Comparison of ENCODE assay signal across 36 cellular contexts in genomic region chr5:2721739-2722138, GRCh38. TPM values are rescaled to one million over a fixed set of nuclear protein-coding genes. Genes with fewer than 3 reads are reported as not detected.
"Had no signal": no experiment of that assay in that cellular context is flagged by ENCODE, and none has a peak within 500 bp of the region (broad histone marks: within the 10 kb centered on the region; RNA-seq: fewer than 3 reads in every experiment).

No MANE protein-coding gene starts in this region.

- ATAC-seq: activated CD4-positive, alpha-beta T cell treated with anti-CD3 and anti-CD28 coated beads for 36 hours; activated CD4-positive, CD25-positive, alpha-beta regulatory T cell treated with anti-CD3 and anti-CD28 coated beads, Interleukin-2, amount 50 U/mL, for 24 hours; activated CD8-positive, alpha-beta T cell treated with anti-CD3 and anti-CD28 coated beads, Interleukin-2, amount 10 ng/mL, durations not matched to agents 7 days and 5 days; activated naive CD8-positive, alpha-beta T cell treated with anti-CD3 and anti-CD28 coated beads, Interleukin-2, amount 50 U/mL, for 24 hours; body of pancreas; WTC11 had no signal

- H3K9me3 ChIP-seq: body of pancreas had no signal

- H3K36me3 ChIP-seq: brain microvascular endothelial cell, cardiac muscle cell had no signal

- H3K27ac Mint-ChIP-seq: activated CD4-positive, alpha-beta memory T cell treated with anti-CD3 and anti-CD28 coated beads, Interleukin-2, amount 10 ng/mL, durations not matched to agents 7 days and 5 days; activated CD4-positive, alpha-beta T cell treated with anti-CD3 and anti-CD28 coated beads for 36 hours; activated CD4-positive, alpha-beta T cell treated with anti-CD3 and anti-CD28 coated beads, Interleukin-2, amount 10 ng/mL, durations not matched to agents 7 days and 5 days; activated CD8-positive, alpha-beta T cell treated with anti-CD3 and anti-CD28 coated beads, Interleukin-2, amount 10 ng/mL, durations not matched to agents 7 days and 5 days; activated naive CD4-positive, alpha-beta T cell treated with anti-CD3 and anti-CD28 coated beads, Interleukin-2, amount 10 ng/mL, durations not matched to agents 7 days and 5 days; activated naive CD4-positive, alpha-beta T cell treated with anti-CD3 and anti-CD28 coated beads, Interleukin-2, amount 50 U/mL, for 24 hours; activated naive CD8-positive, alpha-beta T cell; activated naive CD8-positive, alpha-beta T cell treated with anti-CD3 and anti-CD28 coated beads, Interleukin-2, amount 10 ng/mL, durations not matched to agents 7 days and 5 days; activated naive CD8-positive, alpha-beta T cell treated with anti-CD3 and anti-CD28 coated beads, Interleukin-2, amount 50 U/mL, for 24 hours; activated T-cell treated with anti-CD3 and anti-CD28 coated beads, Interleukin-2, amount 50 U/mL, for 24 hours; activated T-helper 2 cell treated with anti-CD3 and anti-CD28 coated beads, Interferon-gamma antibody, Interleukin-2, Interleukin-4, amounts not matched to agents 10 μg/mL and 5 μg/mL and 100 μg/mL, durations not matched to agents 14 hours and 24 hours and 36 hours; T-helper 1 cell treated with Interleukin-12 subunit alpha and Interleukin-12 subunit beta and Interleukin-4 antibody, amounts not matched to agents 30 μg/mL and 1 μg/mL, for 36 hours; T-helper 2 cell treated with Interferon-gamma antibody and Interleukin-4, amounts not matched to agents 5 μg/mL and 100 μg/mL, for 36 hours; WTC11 had no signal

- H3K27me3 ChIP-seq: body of pancreas, brain microvascular endothelial cell had no signal

- H3K4me3 ChIP-seq: body of pancreas, cardiac muscle cell had no signal

- H3K4me1 ChIP-seq: body of pancreas had no signal

- H3K9me3 Mint-ChIP-seq: activated CD4-positive, alpha-beta T cell treated with anti-CD3 and anti-CD28 coated beads, Interleukin-2, amount 10 ng/mL, durations not matched to agents 7 days and 5 days; activated naive CD4-positive, alpha-beta T cell treated with anti-CD3 and anti-CD28 coated beads, Interleukin-2, amount 10 ng/mL, durations not matched to agents 7 days and 5 days; activated naive CD4-positive, alpha-beta T cell treated with anti-CD3 and anti-CD28 coated beads, Interleukin-2, amount 50 U/mL, for 24 hours; activated naive CD8-positive, alpha-beta T cell treated with anti-CD3 and anti-CD28 coated beads, Interleukin-2, amount 50 U/mL, for 24 hours; activated T-cell treated with anti-CD3 and anti-CD28 coated beads, Interleukin-2, amount 50 U/mL, for 24 hours; activated T-helper 2 cell treated with anti-CD3 and anti-CD28 coated beads, Interferon-gamma antibody, Interleukin-2, Interleukin-4, amounts not matched to agents 10 μg/mL and 5 μg/mL and 100 μg/mL, durations not matched to agents 14 hours and 24 hours and 36 hours; T-helper 1 cell treated with Interleukin-12 subunit alpha and Interleukin-12 subunit beta and Interleukin-4 antibody, amounts not matched to agents 30 μg/mL and 1 μg/mL, for 36 hours; T-helper 2 cell treated with Interferon-gamma antibody and Interleukin-4, amounts not matched to agents 5 μg/mL and 100 μg/mL, for 36 hours; WTC11 had no signal

- DNase-seq: activated CD4-positive, alpha-beta memory T cell treated with anti-CD3 and anti-CD28 coated beads, Interleukin-2, amount 10 ng/mL, durations not matched to agents 7 days and 5 days; activated CD4-positive, alpha-beta T cell treated with anti-CD3 and anti-CD28 coated beads for 1 hour; activated CD4-positive, alpha-beta T cell treated with anti-CD3 and anti-CD28 coated beads for 36 hours; activated CD4-positive, alpha-beta T cell treated with anti-CD3 and anti-CD28 coated beads for 48 hours; activated CD4-positive, alpha-beta T cell treated with anti-CD3 and anti-CD28 coated beads, Interleukin-2, amount 10 ng/mL, durations not matched to agents 7 days and 5 days; activated CD4-positive, alpha-beta T cell treated with anti-CD3 and anti-CD28 coated beads, Interleukin-2, amount 50 U/mL, for 48 hours; activated CD4-positive, CD25-positive, alpha-beta regulatory T cell; activated CD8-positive, alpha-beta memory T cell treated with anti-CD3 and anti-CD28 coated beads, Interleukin-2, amount 50 U/mL, for 48 hours; activated CD8-positive, alpha-beta T cell treated with anti-CD3 and anti-CD28 coated beads, Interleukin-2, amount 10 ng/mL, durations not matched to agents 7 days and 5 days; activated effector memory CD4-positive, alpha-beta T cell treated with Interleukin-2 at 50 U/mL for 16 hours; activated gamma-delta T cell; activated naive CD4-positive, alpha-beta T cell treated with anti-CD3 and anti-CD28 coated beads, Interleukin-2, amount 10 ng/mL, durations not matched to agents 7 days and 5 days; activated naive CD4-positive, alpha-beta T cell treated with Interleukin-2 at 50 U/mL for 16 hours; activated naive CD8-positive, alpha-beta T cell treated with anti-CD3 and anti-CD28 coated beads, Interleukin-2, amount 10 ng/mL, durations not matched to agents 7 days and 5 days; activated naive CD8-positive, alpha-beta T cell treated with anti-CD3 and anti-CD28 coated beads, Interleukin-2, amount 50 U/mL, for 24 hours; activated T-cell treated with anti-CD3 and anti-CD28 coated beads, Interleukin-2, amount 50 U/mL, for 24 hours; activated T-cell treated with anti-CD3 and anti-CD28 coated beads, Interleukin-2, amount 50 U/mL, for 48 hours; body of pancreas; brain microvascular endothelial cell; caudate nucleus; cerebellar nuclear complex; SW 1271; T-helper 1 cell; T-helper 2 cell; T-helper 9 cell had no signal

- H3K27ac ChIP-seq: body of pancreas, brain microvascular endothelial cell, cardiac muscle cell, VCaP had no signal

- H3K4me3 Mint-ChIP-seq: activated CD4-positive, alpha-beta memory T cell treated with anti-CD3 and anti-CD28 coated beads, Interleukin-2, amount 10 ng/mL, durations not matched to agents 7 days and 5 days; activated CD4-positive, alpha-beta T cell treated with anti-CD3 and anti-CD28 coated beads for 36 hours; activated CD4-positive, alpha-beta T cell treated with anti-CD3 and anti-CD28 coated beads, Interleukin-2, amount 10 ng/mL, durations not matched to agents 7 days and 5 days; activated CD8-positive, alpha-beta T cell treated with anti-CD3 and anti-CD28 coated beads, Interleukin-2, amount 10 ng/mL, durations not matched to agents 7 days and 5 days; activated naive CD4-positive, alpha-beta T cell treated with anti-CD3 and anti-CD28 coated beads, Interleukin-2, amount 10 ng/mL, durations not matched to agents 7 days and 5 days; activated naive CD4-positive, alpha-beta T cell treated with anti-CD3 and anti-CD28 coated beads, Interleukin-2, amount 50 U/mL, for 24 hours; activated naive CD8-positive, alpha-beta T cell; activated naive CD8-positive, alpha-beta T cell treated with anti-CD3 and anti-CD28 coated beads, Interleukin-2, amount 10 ng/mL, durations not matched to agents 7 days and 5 days; activated naive CD8-positive, alpha-beta T cell treated with anti-CD3 and anti-CD28 coated beads, Interleukin-2, amount 50 U/mL, for 24 hours; activated T-cell treated with anti-CD3 and anti-CD28 coated beads, Interleukin-2, amount 50 U/mL, for 24 hours; central memory CD8-positive, alpha-beta T cell; T-helper 1 cell treated with Interleukin-12 subunit alpha and Interleukin-12 subunit beta and Interleukin-4 antibody, amounts not matched to agents 30 μg/mL and 1 μg/mL, for 36 hours; T-helper 2 cell treated with Interferon-gamma antibody and Interleukin-4, amounts not matched to agents 5 μg/mL and 100 μg/mL, for 36 hours; WTC11 had no signal

- H3K36me3 Mint-ChIP-seq: activated naive CD4-positive, alpha-beta T cell treated with anti-CD3 and anti-CD28 coated beads, Interleukin-2, amount 10 ng/mL, durations not matched to agents 7 days and 5 days; activated naive CD4-positive, alpha-beta T cell treated with anti-CD3 and anti-CD28 coated beads, Interleukin-2, amount 50 U/mL, for 24 hours; activated naive CD8-positive, alpha-beta T cell; activated naive CD8-positive, alpha-beta T cell treated with anti-CD3 and anti-CD28 coated beads, Interleukin-2, amount 10 ng/mL, durations not matched to agents 7 days and 5 days; WTC11 had no signal

- H3K4me1 Mint-ChIP-seq: activated CD4-positive, alpha-beta memory T cell treated with anti-CD3 and anti-CD28 coated beads, Interleukin-2, amount 10 ng/mL, durations not matched to agents 7 days and 5 days; activated CD4-positive, alpha-beta T cell treated with anti-CD3 and anti-CD28 coated beads for 36 hours; activated CD4-positive, alpha-beta T cell treated with anti-CD3 and anti-CD28 coated beads, Interleukin-2, amount 10 ng/mL, durations not matched to agents 7 days and 5 days; activated naive CD4-positive, alpha-beta T cell treated with anti-CD3 and anti-CD28 coated beads, Interleukin-2, amount 10 ng/mL, durations not matched to agents 7 days and 5 days; activated naive CD4-positive, alpha-beta T cell treated with anti-CD3 and anti-CD28 coated beads, Interleukin-2, amount 50 U/mL, for 24 hours; activated naive CD8-positive, alpha-beta T cell treated with anti-CD3 and anti-CD28 coated beads, Interleukin-2, amount 10 ng/mL, durations not matched to agents 7 days and 5 days; activated naive CD8-positive, alpha-beta T cell treated with anti-CD3 and anti-CD28 coated beads, Interleukin-2, amount 50 U/mL, for 24 hours; central memory CD8-positive, alpha-beta T cell; WTC11 had no signal

- H3K27me3 Mint-ChIP-seq: activated CD4-positive, alpha-beta memory T cell treated with anti-CD3 and anti-CD28 coated beads, Interleukin-2, amount 10 ng/mL, durations not matched to agents 7 days and 5 days; activated CD4-positive, alpha-beta T cell treated with anti-CD3 and anti-CD28 coated beads for 36 hours; activated CD4-positive, alpha-beta T cell treated with anti-CD3 and anti-CD28 coated beads, Interleukin-2, amount 10 ng/mL, durations not matched to agents 7 days and 5 days; activated naive CD4-positive, alpha-beta T cell treated with anti-CD3 and anti-CD28 coated beads, Interleukin-2, amount 10 ng/mL, durations not matched to agents 7 days and 5 days; central memory CD8-positive, alpha-beta T cell had no signal

RNA-seq across cellular contexts. Expression of gene IRX2, which starts 29.7 kb away (rescaled TPM):
- total RNA-seq: activated CD4-positive, alpha-beta memory T cell treated with anti-CD3 and anti-CD28 coated beads, Interleukin-2, amount 10 ng/mL, durations not matched to agents 7 days and 5 days; activated CD4-positive, alpha-beta T cell treated with anti-CD3 and anti-CD28 coated beads for 36 hours; activated CD4-positive, alpha-beta T cell treated with anti-CD3 and anti-CD28 coated beads, Interleukin-2, amount 10 ng/mL, durations not matched to agents 7 days and 5 days; activated CD8-positive, alpha-beta memory T cell treated with anti-CD3 and anti-CD28 coated beads for 36 hours; activated CD8-positive, alpha-beta T cell treated with anti-CD3 and anti-CD28 coated beads, Interleukin-2, amount 10 ng/mL, durations not matched to agents 7 days and 5 days; activated naive CD8-positive, alpha-beta T cell treated with anti-CD3 and anti-CD28 coated beads, Interleukin-2, amount 10 ng/mL, durations not matched to agents 7 days and 5 days; activated T-helper 2 cell treated with anti-CD3 and anti-CD28 coated beads, Interferon-gamma antibody, Interleukin-2, Interleukin-4, amounts not matched to agents 10 μg/mL and 5 μg/mL and 100 μg/mL, durations not matched to agents 14 hours and 24 hours and 36 hours had no signal
